ENCODE assay signal across 22 cellular contexts in the genomic region with DNA sequence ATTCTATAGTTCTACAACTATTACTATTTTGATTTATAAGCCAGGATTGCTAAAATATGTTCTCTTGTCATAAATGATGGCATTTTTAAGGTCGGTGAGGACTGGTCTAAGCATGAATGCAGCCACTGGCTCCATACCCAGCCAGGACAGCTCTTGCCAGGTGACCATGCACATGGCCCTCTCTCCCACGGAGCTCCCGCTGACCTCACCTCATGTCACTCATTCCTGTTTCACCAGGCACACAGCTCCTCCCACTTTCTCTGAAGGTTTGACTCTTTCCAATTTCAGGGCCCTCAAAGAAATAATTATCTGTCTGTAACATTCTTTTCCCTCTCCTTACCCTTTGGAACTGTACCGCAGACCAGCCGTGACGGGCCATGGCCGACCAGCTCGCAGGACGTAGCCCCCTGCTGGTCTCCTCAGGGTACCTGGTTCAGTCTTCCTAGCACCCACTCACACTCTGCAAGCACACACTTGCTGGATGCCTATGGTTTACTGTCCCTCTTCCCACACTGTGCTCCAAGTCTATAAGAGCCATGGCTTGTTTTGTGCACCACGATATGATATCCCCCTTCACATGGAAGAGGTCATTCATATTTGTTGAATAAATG.
DNase-seq lines count a peak whose midpoint lies in the region; ATAC-seq and TF ChIP-seq lines count a peak whose summit lies in the region.
"Had no signal": no experiment of that assay in that cellular context is flagged by ENCODE, and none has a peak within 500 bp of the region (broad histone marks: within the 10 kb centered on the region; RNA-seq: fewer than 3 reads in every experiment).

No MANE protein-coding gene starts in this region.

- H3K27ac ChIP-seq in breast epithelium (no peak overlapping the region), thoracic aorta (no peak overlapping the region)
- H3K27ac ChIP-seq: A549, gastrocnemius medialis, right lobe of liver had no signal

- POLR2A ChIA-PET in MCF 10A (lab: Yijun Ruan, JAX) (interaction anchor here (0.6 kb wide), 1 partner anchor 686 kb away, joined by 3 read pairs; no protein-coding TSS in a partner anchor), WTC11 (lab: Charles Lee) (no interaction called here)

- no peaks in the 10 kb centered on the region for H3K27me3 ChIP-seq in breast epithelium
- no peaks in the 10 kb centered on the region for H3K27me3 ChIP-seq in thoracic aorta (replicated peaks; ENCODE audit: insufficient read depth)
- H3K27me3 ChIP-seq: gastrocnemius medialis, right lobe of liver had no signal

- ATAC-seq in WTC11 (peak; percentile 76), thoracic aorta (ENCODE audit: insufficient number of reproducible peaks, low FRiP score, low read depth) (no peak)
- ATAC-seq: Right ventricle myocardium inferior had no signal

- intact Hi-C loops in MCF 10A (cut with micrococcal nuclease) (no loop called here), breast epithelium (cut with DNase I; ENCODE audit: low total_unique reads) (no loop called here), posterior cingulate gyrus (cut with DNase I) (no loop called here)

- H3K36me3 Mint-ChIP-seq in MCF 10A (ENCODE audit: insufficient read depth, unreplicated experiment) (peaks cover 16% of the 10 kb centered on the region), WTC11 (peaks cover 8% of the 10 kb centered on the region)
- H3K36me3 Mint-ChIP-seq: activated naive CD4-positive, alpha-beta T cell treated with anti-CD3 and anti-CD28 coated beads, Interleukin-2, amount 10 ng/mL, durations not matched to agents 7 days and 5 days had no signal

- TF ChIP-seq CTCF in MCF 10A (IDR thresholded peaks at IDR 0.05; ENCODE audit: unreplicated experiment) (no peak), breast epithelium (IDR thresholded peaks at IDR 0.05) (no peak), WTC11 (IDR thresholded peaks at IDR 0.05) (no peak), thoracic aorta (IDR thresholded peaks at IDR 0.05) (peak; percentile 9)

- TF ChIP-seq POLR2A in breast epithelium (IDR thresholded peaks at IDR 0.05), result no peak

- BruUV-seq in MCF 10A (replicated peaks; lab: Mats Ljungman, UMichigan), result no TSS peak

- peaks cover 9% of the 10 kb centered on the region for H3K36me3 ChIP-seq in breast epithelium
- peaks cover 15% of the 10 kb centered on the region for H3K36me3 ChIP-seq in thoracic aorta
- H3K36me3 ChIP-seq: right lobe of liver had no signal

- CTCF ChIA-PET in MCF 10A (lab: Yijun Ruan, JAX) (interaction anchor here (0.9 to 2.2 kb wide), 2 partner anchors 41 to 42 kb away, joined by 6 to 8 read pairs; no protein-coding TSS in a partner anchor), WTC11 (lab: Charles Lee) (interaction anchor here (0.7 to 3.0 kb wide), 4 partner anchors 8 to 101 kb away, joined by 3 to 19 read pairs (median 3); no protein-coding TSS in a partner anchor)

- DNase-seq in MCF 10A (ENCODE audit: unreplicated experiment) (no peak), breast epithelium (ENCODE audit: low spot score in 2 of 2) (no peak), WTC11 (ENCODE audit: low spot score) (no peak), kidney tubule cell (ENCODE audit: low spot score) (peak; percentile 26), thoracic aorta (ENCODE audit: low spot score) (no peak), posterior cingulate gyrus (no peak), HUDEP-2 (lab: John Stamatoyannopoulos, UW; ENCODE audit: unreplicated experiment in 76 of 76) (no peak)
- DNase-seq in activated T-cell treated with anti-CD3 and anti-CD28 coated beads, Interleukin-2, amount 50 U/mL, for 48 hours, result no peak
- DNase-seq: activated CD4-positive, alpha-beta T cell treated with anti-CD3 and anti-CD28 coated beads for 1 hour; activated naive CD4-positive, alpha-beta T cell treated with anti-CD3 and anti-CD28 coated beads, Interleukin-2, amount 10 ng/mL, durations not matched to agents 7 days and 5 days; gastrocnemius medialis; GOT3; hypothalamus; islet precursor cell; NCI-H526 treated with DMSO at 0.1 percent for 48 hours; right lobe of liver; stimulated activated CD4-positive, alpha-beta T cell treated with anti-CD3 and anti-CD28 coated beads, Interleukin-15, amount 100 ng/mL, for 24 hours; stimulated activated CD8-positive, alpha-beta memory T cell treated with anti-CD3 and anti-CD28 coated beads, Interleukin-4, amount 100 ng/mL, for 48 hours had no signal

- H3K4me1 ChIP-seq in breast epithelium, result no peaks in the 10 kb centered on the region
- no peaks in the 10 kb centered on the region for H3K4me1 ChIP-seq in thoracic aorta (ENCODE audit: control insufficient read depth in 1 of 2, low read depth in 2 of 2)
- H3K4me1 ChIP-seq: A549, gastrocnemius medialis, right lobe of liver had no signal

- no peaks in the 10 kb centered on the region for H3K9me3 Mint-ChIP-seq in MCF 10A (ENCODE audit: unreplicated experiment)
- no peaks in the 10 kb centered on the region for H3K9me3 Mint-ChIP-seq in WTC11
- H3K9me3 Mint-ChIP-seq: activated naive CD4-positive, alpha-beta T cell treated with anti-CD3 and anti-CD28 coated beads, Interleukin-2, amount 10 ng/mL, durations not matched to agents 7 days and 5 days had no signal

- H3K27ac Mint-ChIP-seq in MCF 10A (ENCODE audit: low read depth, unreplicated experiment), result peak overlapping the region; percentile 21
- no peak overlapping the region for H3K27ac Mint-ChIP-seq in WTC11
- H3K27ac Mint-ChIP-seq: activated naive CD4-positive, alpha-beta T cell treated with anti-CD3 and anti-CD28 coated beads, Interleukin-2, amount 10 ng/mL, durations not matched to agents 7 days and 5 days; B cell had no signal

- H3K27me3 Mint-ChIP-seq in MCF 10A (ENCODE audit: insufficient read depth, unreplicated experiment), result no peaks in the 10 kb centered on the region
- no peaks in the 10 kb centered on the region for H3K27me3 Mint-ChIP-seq in WTC11 (ENCODE audit: low read depth)

- H3K4me3 ChIP-seq in breast epithelium (no peak overlapping the region), thoracic aorta (no peak overlapping the region)
- H3K4me3 ChIP-seq: A549, gastrocnemius medialis, lung, right lobe of liver had no signal

- no peaks in the 10 kb centered on the region for H3K9me3 ChIP-seq in breast epithelium
- no peaks in the 10 kb centered on the region for H3K9me3 ChIP-seq in thoracic aorta
- H3K9me3 ChIP-seq: A549, gastrocnemius medialis, right lobe of liver had no signal

- H3K4me3 Mint-ChIP-seq in MCF 10A (ENCODE audit: unreplicated experiment), result no peak overlapping the region
- no peak overlapping the region for H3K4me3 Mint-ChIP-seq in WTC11
- H3K4me3 Mint-ChIP-seq: activated naive CD4-positive, alpha-beta T cell treated with anti-CD3 and anti-CD28 coated beads, Interleukin-2, amount 10 ng/mL, durations not matched to agents 7 days and 5 days; B cell had no signal

- H3K4me1 Mint-ChIP-seq in MCF 10A (ENCODE audit: insufficient read depth, unreplicated experiment) (peaks cover 6% of the 10 kb centered on the region), WTC11 (0 out of 2 replicates have a peak, but pooled peaks cover 5% of the 10 kb centered on the region)
- H3K4me1 Mint-ChIP-seq: activated naive CD4-positive, alpha-beta T cell treated with anti-CD3 and anti-CD28 coated beads, Interleukin-2, amount 10 ng/mL, durations not matched to agents 7 days and 5 days; B cell had no signal

TF ChIP-seq in WTC11, 78 proteins besides CTCF, POLR2A, EP300 and RAD21 (continues in another document):
- TF ChIP-seq ZNF121 (CRISPR knock-in tag; IDR thresholded peaks at IDR 0.05) (no peak), ZNF423 (CRISPR knock-in tag; IDR thresholded peaks at IDR 0.05) (no peak)
- TF ChIP-seq, protein P1, sequence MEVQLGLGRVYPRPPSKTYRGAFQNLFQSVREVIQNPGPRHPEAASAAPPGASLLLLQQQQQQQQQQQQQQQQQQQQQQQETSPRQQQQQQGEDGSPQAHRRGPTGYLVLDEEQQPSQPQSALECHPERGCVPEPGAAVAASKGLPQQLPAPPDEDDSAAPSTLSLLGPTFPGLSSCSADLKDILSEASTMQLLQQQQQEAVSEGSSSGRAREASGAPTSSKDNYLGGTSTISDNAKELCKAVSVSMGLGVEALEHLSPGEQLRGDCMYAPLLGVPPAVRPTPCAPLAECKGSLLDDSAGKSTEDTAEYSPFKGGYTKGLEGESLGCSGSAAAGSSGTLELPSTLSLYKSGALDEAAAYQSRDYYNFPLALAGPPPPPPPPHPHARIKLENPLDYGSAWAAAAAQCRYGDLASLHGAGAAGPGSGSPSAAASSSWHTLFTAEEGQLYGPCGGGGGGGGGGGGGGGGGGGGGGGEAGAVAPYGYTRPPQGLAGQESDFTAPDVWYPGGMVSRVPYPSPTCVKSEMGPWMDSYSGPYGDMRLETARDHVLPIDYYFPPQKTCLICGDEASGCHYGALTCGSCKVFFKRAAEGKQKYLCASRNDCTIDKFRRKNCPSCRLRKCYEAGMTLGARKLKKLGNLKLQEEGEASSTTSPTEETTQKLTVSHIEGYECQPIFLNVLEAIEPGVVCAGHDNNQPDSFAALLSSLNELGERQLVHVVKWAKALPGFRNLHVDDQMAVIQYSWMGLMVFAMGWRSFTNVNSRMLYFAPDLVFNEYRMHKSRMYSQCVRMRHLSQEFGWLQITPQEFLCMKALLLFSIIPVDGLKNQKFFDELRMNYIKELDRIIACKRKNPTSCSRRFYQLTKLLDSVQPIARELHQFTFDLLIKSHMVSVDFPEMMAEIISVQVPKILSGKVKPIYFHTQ (CRISPR knock-in tag; IDR thresholded peaks at IDR 0.05), result no peak
- TF ChIP-seq, protein P2, sequence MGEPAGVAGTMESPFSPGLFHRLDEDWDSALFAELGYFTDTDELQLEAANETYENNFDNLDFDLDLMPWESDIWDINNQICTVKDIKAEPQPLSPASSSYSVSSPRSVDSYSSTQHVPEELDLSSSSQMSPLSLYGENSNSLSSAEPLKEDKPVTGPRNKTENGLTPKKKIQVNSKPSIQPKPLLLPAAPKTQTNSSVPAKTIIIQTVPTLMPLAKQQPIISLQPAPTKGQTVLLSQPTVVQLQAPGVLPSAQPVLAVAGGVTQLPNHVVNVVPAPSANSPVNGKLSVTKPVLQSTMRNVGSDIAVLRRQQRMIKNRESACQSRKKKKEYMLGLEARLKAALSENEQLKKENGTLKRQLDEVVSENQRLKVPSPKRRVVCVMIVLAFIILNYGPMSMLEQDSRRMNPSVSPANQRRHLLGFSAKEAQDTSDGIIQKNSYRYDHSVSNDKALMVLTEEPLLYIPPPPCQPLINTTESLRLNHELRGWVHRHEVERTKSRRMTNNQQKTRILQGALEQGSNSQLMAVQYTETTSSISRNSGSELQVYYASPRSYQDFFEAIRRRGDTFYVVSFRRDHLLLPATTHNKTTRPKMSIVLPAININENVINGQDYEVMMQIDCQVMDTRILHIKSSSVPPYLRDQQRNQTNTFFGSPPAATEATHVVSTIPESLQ (CRISPR knock-in tag; IDR thresholded peaks at IDR 0.05), result no peak
